12 cellular contexts compared by ENCODE assay signal in the genomic region with DNA sequence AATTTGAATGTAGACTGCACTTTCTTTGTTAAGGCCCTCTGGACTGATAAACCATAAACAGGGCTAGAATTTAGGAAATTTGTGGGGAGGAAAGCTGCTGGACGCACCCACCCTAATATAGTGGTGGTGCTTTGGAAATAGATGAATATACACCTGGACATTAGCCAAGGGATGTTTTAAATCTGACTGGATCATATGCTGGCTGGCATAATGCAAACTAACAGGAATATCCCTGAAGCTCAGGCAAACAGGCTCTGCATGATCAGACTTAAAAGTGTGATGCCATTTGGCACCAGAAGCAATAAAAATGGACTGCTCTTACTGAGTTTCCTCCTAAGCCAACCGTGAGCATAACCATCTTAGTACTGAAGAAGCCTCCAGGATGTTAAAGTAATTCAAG.
"Had no signal": no experiment of that assay in that cellular context is flagged by ENCODE, and none has a peak within 500 bp of the region (broad histone marks: within the 10 kb centered on the region; RNA-seq: fewer than 3 reads in every experiment).

No MANE protein-coding gene starts in this region.

- H3K4me3 ChIP-seq: dorsolateral prefrontal cortex, esophagus muscularis mucosa, skin epidermis, testis had no signal

- H3K27ac ChIP-seq: dorsolateral prefrontal cortex, esophagus muscularis mucosa, skin epidermis, testis had no signal

- H3K9me3 ChIP-seq: esophagus muscularis mucosa, testis had no signal

- H3K36me3 ChIP-seq: esophagus muscularis mucosa had no signal

- H3K27me3 ChIP-seq: dorsolateral prefrontal cortex, esophagus muscularis mucosa, testis had no signal

- DNase-seq: activated CD4-positive, alpha-beta T cell treated with anti-CD3 and anti-CD28 coated beads, Interleukin-2, amount 50 U/mL, for 48 hours; activated effector memory CD4-positive, alpha-beta T cell treated with anti-CD3 and anti-CD28 coated beads, Interleukin-2, amount 50 U/mL, for 16 hours; activated T-cell treated with anti-CD3 and anti-CD28 coated beads, Interleukin-2, amount 50 U/mL, for 4 hours; dorsolateral prefrontal cortex; left ventricle myocardium superior; nephron progenitor cell; stimulated activated CD4-positive, alpha-beta T cell treated with anti-CD3 and anti-CD28 coated beads, Interleukin-4, amount 100 ng/mL, for 4 hours; stimulated activated naive CD8-positive, alpha-beta T cell treated with anti-CD3 and anti-CD28 coated beads, Interleukin-15, amount 100 ng/mL, for 72 hours; testis had no signal

- ATAC-seq: activated CD4-positive, CD25-positive, alpha-beta regulatory T cell treated with anti-CD3 and anti-CD28 coated beads, Interleukin-2, amount 50 U/mL, for 24 hours; activated T-cell treated with anti-CD3 and anti-CD28 coated beads, Interleukin-2, amount 50 U/mL, for 4 hours; left ventricle myocardium superior; stimulated activated naive CD8-positive, alpha-beta T cell treated with anti-CD3 and anti-CD28 coated beads, Interleukin-15, amount 100 ng/mL, for 72 hours had no signal

- H3K4me1 ChIP-seq: esophagus muscularis mucosa, testis had no signal
